ENCODE assay signal across 23 cellular contexts in genomic region chr5:111887706-111888105, GRCh38.
"Had no signal": no experiment of that assay in that cellular context is flagged by ENCODE, and none has a peak within 500 bp of the region (broad histone marks: within the 10 kb centered on the region; RNA-seq: fewer than 3 reads in every experiment).

No MANE protein-coding gene starts in this region.

- H3K36me3 Mint-ChIP-seq: activated naive CD8-positive, alpha-beta T cell treated with anti-CD3 and anti-CD28 coated beads, Interleukin-2, amount 10 ng/mL, durations not matched to agents 7 days and 5 days had no signal

- H3K4me3 ChIP-seq: breast epithelium, SJSA1 had no signal

- DNase-seq: activated CD4-positive, alpha-beta T cell treated with anti-CD3 and anti-CD28 coated beads for 4 hours; activated CD8-positive, alpha-beta memory T cell treated with anti-CD3 and anti-CD28 coated beads, Interleukin-2, amount 50 U/mL, for 4 hours; activated CD8-positive, alpha-beta T cell treated with anti-CD3 and anti-CD28 coated beads for 36 hours; activated naive CD4-positive, alpha-beta T cell treated with anti-CD3 and anti-CD28 coated beads, Interleukin-2, amount 50 U/mL, for 16 hours; activated naive CD8-positive, alpha-beta T cell treated with anti-CD3 and anti-CD28 coated beads, Interleukin-2, amount 10 ng/mL, durations not matched to agents 7 days and 5 days; activated T-cell treated with anti-CD3 and anti-CD28 coated beads, Interleukin-2, amount 50 U/mL, for 72 hours; aorta; MM.1S; NCI-H1105; NCI-H1436 treated with DMSO at 0.1 percent for 48 hours; NCI-H187; NCI-H2081 treated with DMSO at 0.1 percent for 48 hours; NCI-H446; NCI-H526; NCI-H774; RPMI8226; SHP77; SW 1271 had no signal

- H3K4me3 Mint-ChIP-seq: activated CD8-positive, alpha-beta T cell treated with anti-CD3 and anti-CD28 coated beads for 36 hours; activated naive CD8-positive, alpha-beta T cell treated with anti-CD3 and anti-CD28 coated beads, Interleukin-2, amount 10 ng/mL, durations not matched to agents 7 days and 5 days; activated T-cell treated with anti-CD3 and anti-CD28 coated beads, Interleukin-2, amount 50 U/mL, for 72 hours had no signal

- H3K27ac Mint-ChIP-seq: activated CD8-positive, alpha-beta T cell treated with anti-CD3 and anti-CD28 coated beads for 36 hours; activated naive CD8-positive, alpha-beta T cell treated with anti-CD3 and anti-CD28 coated beads, Interleukin-2, amount 10 ng/mL, durations not matched to agents 7 days and 5 days; activated T-cell treated with anti-CD3 and anti-CD28 coated beads, Interleukin-2, amount 50 U/mL, for 72 hours had no signal

- H3K27me3 Mint-ChIP-seq: activated CD8-positive, alpha-beta T cell treated with anti-CD3 and anti-CD28 coated beads for 36 hours; activated naive CD8-positive, alpha-beta T cell treated with anti-CD3 and anti-CD28 coated beads, Interleukin-2, amount 10 ng/mL, durations not matched to agents 7 days and 5 days had no signal

- H3K4me1 Mint-ChIP-seq: activated naive CD8-positive, alpha-beta T cell treated with anti-CD3 and anti-CD28 coated beads, Interleukin-2, amount 10 ng/mL, durations not matched to agents 7 days and 5 days had no signal

- ATAC-seq: activated CD4-positive, CD25-positive, alpha-beta regulatory T cell treated with anti-CD3 and anti-CD28 coated beads, Interleukin-2, amount 50 U/mL, for 24 hours; activated CD8-positive, alpha-beta T cell treated with anti-CD3 and anti-CD28 coated beads for 36 hours; activated T-cell treated with anti-CD3 and anti-CD28 coated beads, Interleukin-2, amount 50 U/mL, for 72 hours; Panc1; SK-N-SH treated with all-trans-retinoic acid at 6 μM for 48 hours had no signal
